In genomic region chr1:40532062-40532389, GRCh38 we compare ENCODE assay signal across 8 cellular contexts. TPM values are rescaled to one million over a fixed set of nuclear protein-coding genes. Genes with fewer than 3 reads are reported as not detected.
A peak's percentile ranks its signal among the peaks of the same experiment; 100 is the strongest.
DNase-seq lines count a peak whose midpoint lies in the region; ATAC-seq and TF ChIP-seq lines count a peak whose summit lies in the region.

No MANE protein-coding gene starts in this region.

- no peaks in the 10 kb centered on the region for H3K9me3 ChIP-seq in liver (ENCODE audit: control insufficient read depth in 4 of 4, low read length in 3 of 4)
- H3K9me3 ChIP-seq in tibial nerve, result no peaks in the 10 kb centered on the region

- peak overlapping the region; percentile 95 for H3K27ac Mint-ChIP-seq in activated T-cell treated with anti-CD3 and anti-CD28 coated beads, Interleukin-2, amount 50 U/mL, for 72 hours
- H3K27ac Mint-ChIP-seq in activated naive CD8-positive, alpha-beta T cell treated with anti-CD3 and anti-CD28 coated beads, Interleukin-2, amount 10 ng/mL, durations not matched to agents 7 days and 5 days, result peak overlapping the region; percentile 93

- H3K36me3 ChIP-seq in liver (ENCODE audit: control insufficient read depth in 4 of 4, insufficient read depth in 3 of 4, low read depth in 1 of 4, low read length in 3 of 4) (peaks cover 0 to 4% (median 1%) of the 10 kb centered on the region in 4 donors), tibial nerve (peaks cover 0 to 21% (median 0%) of the 10 kb centered on the region in 3 donors)

- peak overlapping the region; percentile 73 to 96 for H3K9ac ChIP-seq in liver (ENCODE audit: low read depth in 1 of 2, low read length in 2 of 2)

- TF ChIP-seq EP300 in tibial nerve (IDR thresholded peaks at IDR 0.05), result no peak

- TF ChIP-seq RAD21 in liver (IDR thresholded peaks at IDR 0.05), result no peak

- peaks cover 7% of the 10 kb centered on the region for H3K27me3 Mint-ChIP-seq in activated T-cell treated with anti-CD3 and anti-CD28 coated beads, Interleukin-2, amount 50 U/mL, for 72 hours (ENCODE audit: low read depth)
- H3K27me3 Mint-ChIP-seq in activated naive CD8-positive, alpha-beta T cell treated with anti-CD3 and anti-CD28 coated beads, Interleukin-2, amount 10 ng/mL, durations not matched to agents 7 days and 5 days, result no peaks in the 10 kb centered on the region

- H3K4me3 Mint-ChIP-seq in activated T-cell treated with anti-CD3 and anti-CD28 coated beads, Interleukin-2, amount 50 U/mL, for 72 hours, result peak overlapping the region; percentile 96 to 97
- peak overlapping the region; percentile 98 for H3K4me3 Mint-ChIP-seq in activated naive CD8-positive, alpha-beta T cell treated with anti-CD3 and anti-CD28 coated beads, Interleukin-2, amount 10 ng/mL, durations not matched to agents 7 days and 5 days

- H3K27me3 ChIP-seq in liver (ENCODE audit: control insufficient read depth in 4 of 4, insufficient read depth in 4 of 4, low read length in 3 of 4) (no peaks in the 10 kb centered on the region), tibial nerve (no peaks in the 10 kb centered on the region)

- no peak for ATAC-seq in activated T-cell treated with anti-CD3 and anti-CD28 coated beads, Interleukin-2, amount 50 U/mL, for 72 hours (replicated peaks in 1 of 2)
- no peak for ATAC-seq in activated naive CD8-positive, alpha-beta T cell treated with anti-CD3 and anti-CD28 coated beads, Interleukin-2, amount 10 ng/mL, durations not matched to agents 7 days and 5 days (ENCODE audit: low read depth)

- H3K27ac ChIP-seq in liver (ENCODE audit: low read depth in 1 of 2, low read length in 2 of 2) (peak overlapping the region; percentile 80 to 95), tibial nerve (peak overlapping the region; percentile 69 to 92 (median 79))

- WGBS in liver, result 2% methylated on average over 3 of the region's 3 CpGs
- 2% methylated on average over 3 of the region's 3 CpGs for WGBS in tibial nerve, 2 donors

- POLR2A ChIA-PET in activated naive CD8-positive, alpha-beta T cell treated with anti-CD3 and anti-CD28 coated beads, Interleukin-2, amount 10 ng/mL, durations not matched to agents 7 days and 5 days (lab: Charles Lee), result interaction anchor here (0.7 to 2.2 kb wide), 7 partner anchors 9 to 447 kb away, joined by 3 to 20 read pairs (median 5); partner anchors contain the start of genes CTPS1, EXO5, NFYC and ZFP69B

- peaks cover 1 to 26% (median 21%) of the 10 kb centered on the region in 4 donors for H3K4me1 ChIP-seq in liver (ENCODE audit: control insufficient read depth in 4 of 4, insufficient read depth in 4 of 4, low read length in 3 of 4)
- H3K4me1 ChIP-seq in tibial nerve, result peaks cover 0 to 23% (median 9%) of the 10 kb centered on the region in 4 donors

- H3K9me3 Mint-ChIP-seq in activated T-cell treated with anti-CD3 and anti-CD28 coated beads, Interleukin-2, amount 50 U/mL, for 72 hours, result peaks cover 7 to 10% of the 10 kb centered on the region in 2 donors
- peaks cover 5% of the 10 kb centered on the region for H3K9me3 Mint-ChIP-seq in activated naive CD8-positive, alpha-beta T cell treated with anti-CD3 and anti-CD28 coated beads, Interleukin-2, amount 10 ng/mL, durations not matched to agents 7 days and 5 days

- H3K4me3 ChIP-seq in liver (ENCODE audit: low read depth in 1 of 3, low read length in 3 of 3), result peak overlapping the region; percentile 75 to 96 (median 87)
- H3K4me3 ChIP-seq in tibial nerve, result peak overlapping the region; percentile 52 to 79 (median 64)

- TF ChIP-seq POLR2A in tibial nerve (IDR thresholded peaks at IDR 0.05), result no peak

- DNase-seq in activated T-cell treated with anti-CD3 and anti-CD28 coated beads, Interleukin-2, amount 50 U/mL, for 72 hours, result no peak
- DNase-seq in activated T-cell treated with anti-CD3 and anti-CD28 coated beads, Interleukin-2, amount 50 U/mL, for 1 hour, result no peak
- no peak for DNase-seq in activated naive CD8-positive, alpha-beta T cell treated with anti-CD3 and anti-CD28 coated beads, Interleukin-2, amount 10 ng/mL, durations not matched to agents 7 days and 5 days
- DNase-seq in tibial nerve (ENCODE audit: low spot score in 2 of 2) (no peak), cerebellum (ENCODE audit: low spot score) (no peak), NCI-H69 (lab: John Stamatoyannopoulos, UW) (no peak)
- no peak for DNase-seq in activated CD4-positive, CD25-positive, alpha-beta regulatory T cell (lab: John Stamatoyannopoulos, UW)

- TF ChIP-seq CTCF in liver (IDR thresholded peaks at IDR 0.05; ENCODE audit: low read depth, low read length, missing input control) (no peak), tibial nerve (IDR thresholded peaks at IDR 0.05) (no peak)

- H3K36me3 Mint-ChIP-seq in activated T-cell treated with anti-CD3 and anti-CD28 coated beads, Interleukin-2, amount 50 U/mL, for 72 hours (ENCODE audit: insufficient read depth in 2 of 2), result peaks cover 13% of the 10 kb centered on the region in 2 donors
- H3K36me3 Mint-ChIP-seq in activated naive CD8-positive, alpha-beta T cell treated with anti-CD3 and anti-CD28 coated beads, Interleukin-2, amount 10 ng/mL, durations not matched to agents 7 days and 5 days, result peaks cover 20% of the 10 kb centered on the region

- H3K4me1 Mint-ChIP-seq in activated T-cell treated with anti-CD3 and anti-CD28 coated beads, Interleukin-2, amount 50 U/mL, for 72 hours (ENCODE audit: low read depth), result peaks cover 25% of the 10 kb centered on the region
- H3K4me1 Mint-ChIP-seq in activated naive CD8-positive, alpha-beta T cell treated with anti-CD3 and anti-CD28 coated beads, Interleukin-2, amount 10 ng/mL, durations not matched to agents 7 days and 5 days, result peaks cover 17% of the 10 kb centered on the region

TF ChIP-seq in liver, 16 proteins besides CTCF, POLR2A, EP300 and RAD21 (continues in another document):
- TF ChIP-seq SP1 (IDR thresholded peaks at IDR 0.05), result no peak
- no peak for TF ChIP-seq ATF3 (IDR thresholded peaks at IDR 0.05)
- TF ChIP-seq REST (IDR thresholded peaks at IDR 0.05), result no peak
- TF ChIP-seq HNF4G (IDR thresholded peaks at IDR 0.05), result no peak
- TF ChIP-seq MAX (IDR thresholded peaks at IDR 0.05), result no peak
- TF ChIP-seq TAF1 (conservative IDR thresholded peaks at IDR 0.05), result no peak
- no peak for TF ChIP-seq FOXA1 (IDR thresholded peaks at IDR 0.05)
- no peak for TF ChIP-seq EGR1 (IDR thresholded peaks at IDR 0.05; ENCODE audit: low read depth in 2 of 2)
- no peak for TF ChIP-seq GABPA (IDR thresholded peaks at IDR 0.05 in 1 of 2, conservative IDR thresholded peaks at IDR 0.05 in 1 of 2)
- no peak for TF ChIP-seq YY1 (IDR thresholded peaks at IDR 0.05)
- no peak for TF ChIP-seq HNF4A (conservative IDR thresholded peaks at IDR 0.05)
- TF ChIP-seq RXRA (IDR thresholded peaks at IDR 0.05), result no peak

RNA-seq across cellular contexts. Expression of gene ZNF684, which starts 0.6 kb away (rescaled TPM):
- 1 to 10 TPM; 6.3 to 7.1 TPM for total RNA-seq in activated T-cell treated with anti-CD3 and anti-CD28 coated beads, Interleukin-2, amount 50 U/mL, for 72 hours
- 1 to 10 TPM; 7.1 to 7.2 TPM for total RNA-seq in activated naive CD8-positive, alpha-beta T cell treated with anti-CD3 and anti-CD28 coated beads, Interleukin-2, amount 10 ng/mL, durations not matched to agents 7 days and 5 days
- total RNA-seq in liver (10 to 100 TPM in 1 of 2 donors, 1 to 10 TPM in 1; 8.5 to 17.1 TPM), tibial nerve (1 to 10 TPM; 5.3 to 9.0 (median 6.4) TPM), cerebellum (8.5 TPM)
- 10 to 100 TPM in 1 of 2 donors, 1 to 10 TPM in 1; 7.6 to 11.9 TPM for polyA plus RNA-seq in liver

RNA-seq across cellular contexts. Expression of gene EXO5, which starts 23.5 kb away (rescaled TPM):
- total RNA-seq in activated T-cell treated with anti-CD3 and anti-CD28 coated beads, Interleukin-2, amount 50 U/mL, for 72 hours, result 10 to 100 TPM; 13.6 to 17.5 TPM
- total RNA-seq in activated naive CD8-positive, alpha-beta T cell treated with anti-CD3 and anti-CD28 coated beads, Interleukin-2, amount 10 ng/mL, durations not matched to agents 7 days and 5 days, result 10 to 100 TPM; 14.6 to 19.4 TPM
- total RNA-seq in liver, result 1 to 10 TPM; 6.6 to 9.2 TPM
- polyA plus RNA-seq in liver, result 1 to 10 TPM; 3.5 to 4.1 TPM
- total RNA-seq in tibial nerve, result 1 to 10 TPM; 2.0 to 6.5 (median 4.6) TPM
- total RNA-seq in cerebellum, result 18.4 TPM

RNA-seq across cellular contexts. Expression of gene ZFP69, which starts 54.9 kb away (rescaled TPM):
- total RNA-seq in activated T-cell treated with anti-CD3 and anti-CD28 coated beads, Interleukin-2, amount 50 U/mL, for 72 hours, result 1 to 10 TPM; 4.0 to 8.4 TPM
- total RNA-seq in activated naive CD8-positive, alpha-beta T cell treated with anti-CD3 and anti-CD28 coated beads, Interleukin-2, amount 10 ng/mL, durations not matched to agents 7 days and 5 days, result 1 to 10 TPM; 2.3 to 2.9 TPM
- total RNA-seq in liver (1 to 10 TPM; 1.3 to 1.9 TPM), tibial nerve (1 to 10 TPM; 1.7 to 7.6 (median 3.4) TPM), cerebellum (10.5 TPM)
- polyA plus RNA-seq in liver, result 1 to 10 TPM in 1 of 2 donors, under 1 TPM in 1; 0.96 to 1.2 TPM
